In genomic region chr2:190636362-190636761, GRCh38 we compare ENCODE assay signal across 8 cellular contexts. TPM values are rescaled to one million over a fixed set of nuclear protein-coding genes. Genes with fewer than 3 reads are reported as not detected.
DNase-seq lines count a peak whose midpoint lies in the region; ATAC-seq, FAIRE-seq and TF ChIP-seq lines count a peak whose summit lies in the region.
"Had no signal": no experiment of that assay in that cellular context is flagged by ENCODE, and none has a peak within 500 bp of the region (broad histone marks: within the 10 kb centered on the region; RNA-seq: fewer than 3 reads in every experiment).

No MANE protein-coding gene starts in this region.

- no peak for TF ChIP-seq RAD21 in Ishikawa (IDR thresholded peaks at IDR 0.05; ENCODE audit: low read depth)

- peaks cover 34% of the 10 kb centered on the region for H3K4me1 ChIP-seq in left ventricle myocardium inferior

- intact Hi-C loops in left ventricle myocardium inferior (cut with micrococcal nuclease) = no loop called here
- intact Hi-C loops in lower leg skin (cut with DNase I; ENCODE audit: low total_unique reads) = no loop called here

- peak; percentile 41; the same call in 1 of the 2 replicates for TF ChIP-seq EP300 in Ishikawa (IDR thresholded peaks at IDR 0.05; ENCODE audit: borderline replicate concordance)

- TF ChIP-seq CTCF in astrocyte of the cerebellum (IDR thresholded peaks at IDR 0.05; ENCODE audit: low read depth, low read length, missing control alignments) = no peak
- no peak for TF ChIP-seq CTCF in left ventricle myocardium inferior (IDR thresholded peaks at IDR 0.05; ENCODE audit: borderline replicate concordance)
- TF ChIP-seq CTCF in lower leg skin (IDR thresholded peaks at IDR 0.05) = no peak

- H3K4me3 ChIP-seq in astrocyte of the cerebellum (ENCODE audit: low read depth, low read length) (no peak overlapping the region), left ventricle myocardium inferior (no peak overlapping the region), lower leg skin (ENCODE audit: low read depth, poor library complexity, severe bottlenecking) (no peak overlapping the region)

- in situ Hi-C loops in astrocyte of the cerebellum (cut with HindIII; ENCODE audit: low sequenced_read_pairs) = no loop called here

- no peaks in the 10 kb centered on the region for H3K27me3 ChIP-seq in left ventricle myocardium inferior (ENCODE audit: low read depth)

- no peaks in the 10 kb centered on the region for H3K9me3 ChIP-seq in left ventricle myocardium inferior (replicated peaks)

- H3K27ac ChIP-seq in left ventricle myocardium inferior (replicated peaks) = peak overlapping the region; percentile 73

- DNase-seq in astrocyte of the cerebellum (ENCODE audit: low read depth) (peak; percentile 35), left ventricle myocardium inferior (no peak), urothelium cell line (ENCODE audit: low spot score) (peak; percentile 64), frontal cortex (ENCODE audit: low spot score in 2 of 2) (no peak), lower leg skin (ENCODE audit: low spot score in 2 of 2) (no peak)
- DNase-seq: NCI-H2081 treated with DMSO at 0.1 percent for 48 hours had no signal

- FAIRE-seq in urothelium cell line (lab: Jason Lieb, UNC) = no peak
- FAIRE-seq in frontal cortex (lab: Jason Lieb, UNC) = no peak

- WGBS in lower leg skin, 2 donors = 38 to 52% methylated on average over 3 of the region's 3 CpGs

- H3K36me3 ChIP-seq in left ventricle myocardium inferior = no peaks in the 10 kb centered on the region

- no peak for ATAC-seq in GM19328 (IDR thresholded peaks at IDR 0.05; ENCODE audit: unreplicated experiment)

- no peak for TF ChIP-seq POLR2A in lower leg skin (IDR thresholded peaks at IDR 0.05)

TF ChIP-seq in Ishikawa, 13 proteins besides CTCF, POLR2A, EP300 and RAD21:
- TF ChIP-seq ZBTB7A (IDR thresholded peaks at IDR 0.05; ENCODE audit: low read depth) (no peak), FOXM1 (IDR thresholded peaks at IDR 0.05; ENCODE audit: borderline replicate concordance, low read depth) (no peak), USF1 (IDR thresholded peaks at IDR 0.05) (no peak), TEAD4 (IDR thresholded peaks at IDR 0.05) (peak; percentile 68), CEBPB (IDR thresholded peaks at IDR 0.05) (peak; percentile 76)
TF ChIP-seq in Ishikawa: peak in this region for 2.

RNA-seq across cellular contexts. Expression of gene NAB1, which starts 12.5 kb away (rescaled TPM):
- total RNA-seq in left ventricle myocardium inferior (30.2 TPM), frontal cortex (57.5 TPM), lower leg skin (10 to 100 TPM; 66.8 to 82.0 (median 75.1) TPM)

Comparison
In these comparisons a context has a peak if more than half of its experiments do, and no peak if none do; other contexts are left out.
1. DNase-seq: peak in astrocyte of the cerebellum (single experiment) and urothelium cell line (single experiment); none in left ventricle myocardium inferior (single experiment), frontal cortex (0 of 2) and lower leg skin (0 of 2).